Comparison of ENCODE assay signal across 9 cellular contexts in genomic region chr16:12535535-12536411, GRCh38.
A peak's percentile ranks its signal among the peaks of the same experiment; 100 is the strongest.
DNase-seq lines count a peak whose midpoint lies in the region; ATAC-seq and TF ChIP-seq lines count a peak whose summit lies in the region.
"Had no signal": no experiment of that assay in that cellular context is flagged by ENCODE, and none has a peak within 500 bp of the region (broad histone marks: within the 10 kb centered on the region; RNA-seq: fewer than 3 reads in every experiment).

No MANE protein-coding gene starts in this region.

- H3K27ac ChIP-seq in CD8-positive, alpha-beta T cell (ENCODE audit: low read depth, low read length), result no peak overlapping the region

- POLR2A ChIA-PET in CD8-positive, alpha-beta T cell (lab: Charles Lee), result no interaction called here

- H3K27ac Mint-ChIP-seq in CD8-positive, alpha-beta T cell, result no peak overlapping the region

- H3K4me1 ChIP-seq in CD8-positive, alpha-beta T cell (ENCODE audit: insufficient read depth, low read length), result peaks cover 17% of the 10 kb centered on the region

- no peaks in the 10 kb centered on the region for H3K27me3 Mint-ChIP-seq in CD8-positive, alpha-beta T cell (ENCODE audit: low read depth)

- no peaks in the 10 kb centered on the region for H3K9me3 ChIP-seq in CD8-positive, alpha-beta T cell (ENCODE audit: low read length)

- CTCF ChIA-PET in CD8-positive, alpha-beta T cell (lab: Charles Lee), result interaction anchor here (1.2 to 2.1 kb wide), 3 partner anchors 11 to 441 kb away, joined by 3 to 5 read pairs (median 3); no protein-coding TSS in a partner anchor

- peaks cover 61% of the 10 kb centered on the region for H3K4me1 Mint-ChIP-seq in CD8-positive, alpha-beta T cell (ENCODE audit: low read depth)

- no peak overlapping the region for H3K4me3 ChIP-seq in CD8-positive, alpha-beta T cell (ENCODE audit: low read depth, low read length)
- H3K4me3 ChIP-seq: lung had no signal

- intact Hi-C loops in CD8-positive, alpha-beta T cell (cut with DNase I, micrococcal nuclease), result no loop called here
- intact Hi-C loops in posterior vena cava (cut with DNase I), result no loop called here

- ATAC-seq in CD8-positive, alpha-beta T cell, result peak; percentile 13
- peak; percentile 76 for ATAC-seq in GM19455 (IDR thresholded peaks at IDR 0.05; ENCODE audit: unreplicated experiment)
- ATAC-seq in HG03354 (IDR thresholded peaks at IDR 0.05; ENCODE audit: poor library complexity, severe bottlenecking, unreplicated experiment), result peak; percentile 72

- no peaks in the 10 kb centered on the region for H3K27me3 ChIP-seq in CD8-positive, alpha-beta T cell (ENCODE audit: insufficient read depth, low read length)

- no peaks in the 10 kb centered on the region for H3K36me3 Mint-ChIP-seq in CD8-positive, alpha-beta T cell

- no peaks in the 10 kb centered on the region for H3K9me3 Mint-ChIP-seq in CD8-positive, alpha-beta T cell

- no peak for TF ChIP-seq CTCF in CD8-positive, alpha-beta T cell (IDR thresholded peaks at IDR 0.05)

- H3K4me3 Mint-ChIP-seq in CD8-positive, alpha-beta T cell, result no peak overlapping the region

- H3K36me3 ChIP-seq in CD8-positive, alpha-beta T cell (ENCODE audit: insufficient read depth, low read length), result no peaks in the 10 kb centered on the region

- DNase-seq in CD8-positive, alpha-beta T cell, result no peak
- DNase-seq in amniotic epithelial cell (ENCODE audit: low read depth) (peak; percentile 41), inferior parietal cortex (ENCODE audit: extremely low spot score) (no peak), COR-L47 (lab: John Stamatoyannopoulos, UW) (no peak), posterior vena cava (ENCODE audit: low spot score) (no peak), GDM1 (lab: John Stamatoyannopoulos, UW) (no peak)

Comparison
In these comparisons a context has a peak if more than half of its experiments do, and no peak if none do; other contexts are left out.
1. ATAC-seq: peak in every context shown above with its lines; median percentile 76 in GM19455; 72 in HG03354; 13 in CD8-positive, alpha-beta T cell.